In genomic region chr22:41446639-41447434, GRCh38 we compare ENCODE assay signal across 8 cellular contexts. TPM values are rescaled to one million over a fixed set of nuclear protein-coding genes. Genes with fewer than 3 reads are reported as not detected.
DNase-seq lines count a peak whose midpoint lies in the region; ATAC-seq lines count a peak whose summit lies in the region.

TOB2 (minus strand) TSS chr22:41446801; CDS start chr22:41437345, 9,456 bp downstream.

- no peaks in the 10 kb centered on the region for H3K9me3 ChIP-seq in effector memory CD4-positive, alpha-beta T cell (ENCODE audit: control insufficient read depth, low read length)

- no peaks in the 10 kb centered on the region for H3K27me3 ChIP-seq in effector memory CD4-positive, alpha-beta T cell (replicated peaks; ENCODE audit: control insufficient read depth, insufficient read depth, low read length, poor library complexity, severe bottlenecking)

- CTCF ChIA-PET in activated CD8-positive, alpha-beta memory T cell treated with anti-CD3 and anti-CD28 coated beads for 36 hours (lab: Charles Lee), result interaction anchor here (0.9 to 2.4 kb wide), 5 partner anchors 21 to 70 kb away, joined by 3 to 9 read pairs (median 3); partner anchors contain the start of genes ACO2, PHF5A and TEF

- ATAC-seq in GM19372 (IDR thresholded peaks at IDR 0.05; ENCODE audit: low read depth, unreplicated experiment), result peak; percentile 37

- DNase-seq in Ammon's horn (ENCODE audit: low spot score), result peak; percentile 97
- peak; percentile 92 for DNase-seq in HT-29 (ENCODE audit: low spot score)
- peak; percentile 93 for DNase-seq in NOMO-1 treated with DMSO at 0.1 percent for 48 hours (lab: John Stamatoyannopoulos, UW; ENCODE audit: unreplicated experiment)
- DNase-seq in effector memory CD4-positive, alpha-beta T cell, result peak; percentile 89 to 90 (median 90)
- peak; percentile 98 for DNase-seq in medulla oblongata (ENCODE audit: extremely low spot score)
- DNase-seq in stimulated activated CD4-positive, alpha-beta T cell treated with anti-CD3 and anti-CD28 coated beads, TNF-alpha, amount 100 ng/mL, for 48 hours (ENCODE audit: low read depth in 3 of 3), result peak; percentile 90 to 93 (median 90)

- peaks cover 13% of the 10 kb centered on the region for H3K4me1 ChIP-seq in effector memory CD4-positive, alpha-beta T cell (ENCODE audit: control insufficient read depth, insufficient read depth, low read length, poor library complexity, severe bottlenecking)

- peak within 1 kb of the TSS; percentile 95 for H3K27ac ChIP-seq in effector memory CD4-positive, alpha-beta T cell (ENCODE audit: insufficient read depth, low read length, poor library complexity, severe bottlenecking)

- H3K36me3 ChIP-seq in effector memory CD4-positive, alpha-beta T cell (ENCODE audit: control insufficient read depth, insufficient read depth, low read length), result no peaks in the 10 kb centered on the region

- H3K4me3 ChIP-seq in effector memory CD4-positive, alpha-beta T cell (ENCODE audit: insufficient read depth, low read depth, low read length, poor library complexity, severe bottlenecking), result peak within 1 kb of the TSS; percentile 89

- POLR2A ChIA-PET in activated CD8-positive, alpha-beta memory T cell treated with anti-CD3 and anti-CD28 coated beads for 36 hours (lab: Charles Lee), result interaction anchor here (0.6 to 5.4 kb wide), 12 partner anchors 10 to 174 kb away, joined by 3 to 71 read pairs (median 4); partner anchors contain the start of genes ACO2, DESI1, PHF5A and RANGAP1

RNA-seq across cellular contexts. Expression of gene TOB2, which starts in this region (rescaled TPM):
- 25.1 and 26.6 TPM in 2 replicates for total RNA-seq in HT-29 (2014; rRNA removed; shearing (Covaris generic))
- total RNA-seq in activated CD8-positive, alpha-beta memory T cell treated with anti-CD3 and anti-CD28 coated beads for 36 hours, result 10 to 100 TPM; 48.9 to 52.8 TPM

Comparison
In these comparisons a context has a peak if more than half of its experiments do, and no peak if none do; other contexts are left out.
1. Peak in every context shown above with its lines: DNase-seq, ATAC-seq, H3K4me3 ChIP-seq and H3K27ac ChIP-seq.